In genomic region chr10:109895095-109895818, GRCh38 we compare ENCODE assay signal across 8 cellular contexts. TPM values are rescaled to one million over a fixed set of nuclear protein-coding genes. Genes with fewer than 3 reads are reported as not detected.
DNase-seq lines count a peak whose midpoint lies in the region; ATAC-seq and TF ChIP-seq lines count a peak whose summit lies in the region.

No MANE protein-coding gene starts in this region.

- H3K9me3 ChIP-seq in CD8-positive, alpha-beta memory T cell (ENCODE audit: low read length) = no peaks in the 10 kb centered on the region
- no peaks in the 10 kb centered on the region for H3K9me3 ChIP-seq in left ventricle myocardium inferior (replicated peaks)

- CTCF ChIA-PET in CD8-positive, alpha-beta memory T cell (lab: Charles Lee) = interaction anchor here (3.2 to 3.3 kb wide), 2 partner anchors 11 to 15 kb away, joined by 12 to 16 read pairs; no protein-coding TSS in a partner anchor

- ATAC-seq in GM19023 (IDR thresholded peaks at IDR 0.05; ENCODE audit: unreplicated experiment) = no peak

- H3K27ac ChIP-seq in CD8-positive, alpha-beta memory T cell (ENCODE audit: low read depth, low read length) = no peak overlapping the region
- H3K27ac ChIP-seq in left ventricle myocardium inferior (replicated peaks) = peak overlapping the region; percentile 84

- peak overlapping the region in 5 of 8 donors; percentile 13 to 61 (median 47) for H3K27ac Mint-ChIP-seq in CD8-positive, alpha-beta memory T cell

- H3K4me3 ChIP-seq in CD8-positive, alpha-beta memory T cell (ENCODE audit: low read length) = no peak overlapping the region
- H3K4me3 ChIP-seq in astrocyte of the cerebellum (ENCODE audit: low read depth, low read length) (no peak overlapping the region), left ventricle myocardium inferior (peak overlapping the region; percentile 10)

- in situ Hi-C loops in astrocyte of the cerebellum (cut with HindIII; ENCODE audit: low sequenced_read_pairs) = loop anchor here (25.0 kb wide), 2 partner anchors 192 to 392 kb away; no protein-coding TSS in a partner anchor

- H3K27me3 Mint-ChIP-seq in CD8-positive, alpha-beta memory T cell = no peaks in the 10 kb centered on the region

- peaks cover 62 to 89% (median 76%) of the 10 kb centered on the region in 3 donors for H3K4me1 Mint-ChIP-seq in CD8-positive, alpha-beta memory T cell

- POLR2A ChIA-PET in CD8-positive, alpha-beta memory T cell (lab: Charles Lee) = no interaction called here

- no peaks in the 10 kb centered on the region for H3K4me1 ChIP-seq in CD8-positive, alpha-beta memory T cell (ENCODE audit: insufficient read depth, low read length)
- H3K4me1 ChIP-seq in left ventricle myocardium inferior = peaks cover 97% of the 10 kb centered on the region

- peaks cover 15% of the 10 kb centered on the region for H3K36me3 ChIP-seq in CD8-positive, alpha-beta memory T cell (ENCODE audit: insufficient read depth, low read length)
- peaks cover 10% of the 10 kb centered on the region for H3K36me3 ChIP-seq in left ventricle myocardium inferior

- H3K9me3 Mint-ChIP-seq in CD8-positive, alpha-beta memory T cell = no peaks in the 10 kb centered on the region

- DNase-seq in CD8-positive, alpha-beta memory T cell = no peak
- peak; percentile 44 for DNase-seq in astrocyte of the cerebellum (ENCODE audit: low read depth)
- DNase-seq in left ventricle myocardium inferior = peak; percentile 74
- DNase-seq in putamen (ENCODE audit: low spot score) = peak; percentile 28
- DNase-seq in DMS53 (lab: John Stamatoyannopoulos, UW) = no peak
- DNase-seq in NCI-H2029 treated with DMSO at 0.1 percent for 48 hours (lab: John Stamatoyannopoulos, UW) = no peak
- no peak for DNase-seq in effector CD4-positive, alpha-beta T cell

- H3K36me3 Mint-ChIP-seq in CD8-positive, alpha-beta memory T cell = peaks cover 4 to 63% (median 21%) of the 10 kb centered on the region in 3 donors

- H3K4me3 Mint-ChIP-seq in CD8-positive, alpha-beta memory T cell = peak overlapping the region in 1 of 7 donors; percentile 14

- no peaks in the 10 kb centered on the region for H3K27me3 ChIP-seq in CD8-positive, alpha-beta memory T cell (ENCODE audit: insufficient read depth, low read length, poor library complexity, severe bottlenecking)
- no peaks in the 10 kb centered on the region for H3K27me3 ChIP-seq in left ventricle myocardium inferior (ENCODE audit: low read depth)

- TF ChIP-seq CTCF in astrocyte of the cerebellum (IDR thresholded peaks at IDR 0.05; ENCODE audit: low read depth, low read length, missing control alignments) = no peak
- no peak for TF ChIP-seq CTCF in left ventricle myocardium inferior (IDR thresholded peaks at IDR 0.05; ENCODE audit: borderline replicate concordance)

- intact Hi-C loops in left ventricle myocardium inferior (cut with micrococcal nuclease) = loop anchor here (5.0 kb wide), 1 partner anchor 112 kb away; the partner anchor contains the start of gene ADD3

RNA-seq across cellular contexts. Expression of gene XPNPEP1, which starts 28.1 kb away (rescaled TPM):
- 10 to 100 TPM; 50.2 to 56.1 TPM for total RNA-seq in CD8-positive, alpha-beta memory T cell
- 29.7 TPM for polyA plus RNA-seq in CD8-positive, alpha-beta memory T cell
- total RNA-seq in left ventricle myocardium inferior = 35.7 TPM

Comparison
In these comparisons a context has a peak if more than half of its experiments do, and no peak if none do; other contexts are left out.
1. DNase-seq: peak in astrocyte of the cerebellum (single experiment), left ventricle myocardium inferior (single experiment) and putamen (single experiment); none in CD8-positive, alpha-beta memory T cell (0 of 5), DMS53 (single experiment), NCI-H2029 treated with DMSO at 0.1 percent for 48 hours (single experiment) and effector CD4-positive, alpha-beta T cell (single experiment).